20 cellular contexts compared by ENCODE assay signal in the genomic region with DNA sequence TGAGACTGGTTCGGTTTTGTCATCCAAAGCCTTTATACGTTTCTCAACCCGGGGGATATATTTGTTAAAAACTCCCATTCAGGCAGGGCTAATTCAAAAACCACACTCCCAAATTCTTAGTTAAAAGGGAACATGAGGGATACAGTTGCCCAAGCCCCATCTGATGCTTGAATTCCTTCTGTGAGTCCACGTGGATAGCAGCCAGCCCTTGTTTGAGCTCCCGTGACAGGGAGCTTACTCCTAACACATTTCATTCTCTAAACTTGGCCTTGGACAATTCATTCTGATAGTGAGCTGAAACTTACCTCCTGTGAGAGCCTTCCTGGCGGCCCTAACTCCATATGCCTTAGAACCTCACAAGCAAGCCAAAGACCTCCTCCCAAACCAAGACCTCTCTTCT.
"Had no signal": no experiment of that assay in that cellular context is flagged by ENCODE, and none has a peak within 500 bp of the region (broad histone marks: within the 10 kb centered on the region; RNA-seq: fewer than 3 reads in every experiment).

No MANE protein-coding gene starts in this region.

- H3K4me3 Mint-ChIP-seq: activated B cell treated with CpG ODN at 0.5 μM for 24 hours; activated CD4-positive, alpha-beta memory T cell treated with anti-CD3 and anti-CD28 coated beads for 36 hours; activated naive CD8-positive, alpha-beta T cell; activated T-helper 1 cell treated with anti-CD3 and anti-CD28 coated beads, Interleukin-12 subunit alpha, Interleukin-12 subunit beta, Interleukin-2, Interleukin-4 antibody, amounts not matched to agents 30 ng/mL and 10 ng/mL and 1 ng/mL, durations not matched to agents 14 hours and 24 hours and 36 hours; naive thymus-derived CD4-positive, alpha-beta T cell; T-helper 2 cell treated with Interferon-gamma antibody and Interleukin-4, amounts not matched to agents 5 μg/mL and 100 μg/mL, for 36 hours had no signal

- H3K4me1 Mint-ChIP-seq: activated B cell treated with CpG ODN at 0.5 μM for 24 hours; naive thymus-derived CD4-positive, alpha-beta T cell had no signal

- ATAC-seq: esophagus mucosa; foreskin keratinocyte; left lobe of liver; mucosa of descending colon; naive thymus-derived CD4-positive, alpha-beta T cell; stimulated activated naive CD8-positive, alpha-beta T cell treated with anti-CD3 and anti-CD28 coated beads, Interleukin-15, Interleukin-2, amounts not matched to agents 100 U/mL and 50 U/mL, for 24 hours had no signal

- H3K27me3 Mint-ChIP-seq: activated B cell treated with CpG ODN at 0.5 μM for 24 hours; activated CD4-positive, alpha-beta memory T cell treated with anti-CD3 and anti-CD28 coated beads for 36 hours; activated naive CD8-positive, alpha-beta T cell had no signal

- H3K36me3 Mint-ChIP-seq: activated CD4-positive, alpha-beta memory T cell treated with anti-CD3 and anti-CD28 coated beads for 36 hours; activated naive CD8-positive, alpha-beta T cell; naive thymus-derived CD4-positive, alpha-beta T cell had no signal

- H3K27ac Mint-ChIP-seq: activated B cell treated with CpG ODN at 0.5 μM for 24 hours; activated CD4-positive, alpha-beta memory T cell treated with anti-CD3 and anti-CD28 coated beads for 36 hours; activated naive CD8-positive, alpha-beta T cell; activated T-helper 1 cell treated with anti-CD3 and anti-CD28 coated beads, Interleukin-12 subunit alpha, Interleukin-12 subunit beta, Interleukin-2, Interleukin-4 antibody, amounts not matched to agents 30 ng/mL and 10 ng/mL and 1 ng/mL, durations not matched to agents 14 hours and 24 hours and 36 hours; naive thymus-derived CD4-positive, alpha-beta T cell; T-helper 2 cell treated with Interferon-gamma antibody and Interleukin-4, amounts not matched to agents 5 μg/mL and 100 μg/mL, for 36 hours had no signal

- H3K27me3 ChIP-seq: tibial nerve had no signal

- H3K9me3 Mint-ChIP-seq: activated B cell treated with CpG ODN at 0.5 μM for 24 hours; activated CD4-positive, alpha-beta memory T cell treated with anti-CD3 and anti-CD28 coated beads for 36 hours; activated T-helper 1 cell treated with anti-CD3 and anti-CD28 coated beads, Interleukin-12 subunit alpha, Interleukin-12 subunit beta, Interleukin-2, Interleukin-4 antibody, amounts not matched to agents 30 ng/mL and 10 ng/mL and 1 ng/mL, durations not matched to agents 14 hours and 24 hours and 36 hours; T-helper 2 cell treated with Interferon-gamma antibody and Interleukin-4, amounts not matched to agents 5 μg/mL and 100 μg/mL, for 36 hours had no signal

- H3K9me3 ChIP-seq: mucosa of descending colon, tibial nerve had no signal

- H3K36me3 ChIP-seq: tibial nerve had no signal

- H3K27ac ChIP-seq: foreskin keratinocyte, SK-N-MC, skin epidermis, tibial nerve had no signal

- H3K4me3 ChIP-seq: mucosa of descending colon, SK-N-MC, skin epidermis, tibial nerve had no signal

- DNase-seq: activated B cell treated with CpG ODN at 0.5 μM for 24 hours; activated CD4-positive, alpha-beta memory T cell treated with anti-CD3 and anti-CD28 coated beads for 36 hours; activated CD4-positive, alpha-beta T cell treated with anti-CD3 and anti-CD28 coated beads for 4 hours; activated T-cell treated with anti-CD3 and anti-CD28 coated beads for 4 hours; amniotic stem cell; central memory CD4-positive, alpha-beta T cell; foreskin keratinocyte; mammary epithelial cell; mucosa of descending colon; naive thymus-derived CD4-positive, alpha-beta T cell; stimulated activated naive CD8-positive, alpha-beta T cell treated with anti-CD3 and anti-CD28 coated beads, Interleukin-15, Interleukin-2, amounts not matched to agents 100 U/mL and 50 U/mL, for 24 hours; substantia nigra had no signal
